ENCODE assay signal across 1 cellular context in the genomic region with DNA sequence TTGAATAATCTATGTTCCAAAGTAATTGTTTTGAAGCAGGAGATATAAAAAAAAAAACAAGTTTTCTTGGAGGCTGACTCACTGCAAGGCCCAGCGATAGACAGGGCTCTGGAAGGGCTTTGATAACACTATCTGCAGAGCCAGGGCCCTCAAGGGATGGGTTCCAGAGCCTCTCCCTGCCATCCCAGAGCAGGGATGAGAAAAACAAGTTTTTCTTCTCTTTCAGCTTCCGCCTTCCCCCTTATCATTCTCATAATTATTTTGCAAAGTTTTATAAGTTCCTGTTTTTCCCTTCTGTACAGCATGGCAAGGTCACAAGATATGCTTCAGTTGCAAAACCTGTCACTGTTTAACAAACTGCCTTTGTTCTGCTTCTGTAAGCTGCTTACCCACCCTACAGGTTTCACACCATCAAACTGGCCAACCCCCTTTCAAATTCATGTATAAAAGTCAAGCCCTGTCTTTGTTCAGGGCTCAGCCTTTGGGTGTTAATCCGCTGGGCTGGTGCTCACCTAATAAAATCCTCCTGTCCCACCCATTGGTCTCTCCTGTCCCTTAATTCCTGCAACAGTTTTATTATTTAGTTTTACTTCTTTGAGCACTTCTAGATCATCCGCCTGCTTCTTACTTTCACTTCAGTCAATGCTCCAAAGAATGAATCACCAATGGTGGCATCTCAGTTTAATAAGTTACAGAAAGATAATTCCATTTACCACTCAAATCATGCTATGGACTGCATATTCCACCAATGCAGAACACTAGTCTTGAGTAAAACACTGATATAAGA.
TF ChIP-seq lines count a peak whose summit lies in the region.

No MANE protein-coding gene starts in this region.

TF ChIP-seq in K562, 482 proteins besides CTCF, POLR2A, EP300 and RAD21 (continued from another document and continues in another):
- TF ChIP-seq, protein P1, sequence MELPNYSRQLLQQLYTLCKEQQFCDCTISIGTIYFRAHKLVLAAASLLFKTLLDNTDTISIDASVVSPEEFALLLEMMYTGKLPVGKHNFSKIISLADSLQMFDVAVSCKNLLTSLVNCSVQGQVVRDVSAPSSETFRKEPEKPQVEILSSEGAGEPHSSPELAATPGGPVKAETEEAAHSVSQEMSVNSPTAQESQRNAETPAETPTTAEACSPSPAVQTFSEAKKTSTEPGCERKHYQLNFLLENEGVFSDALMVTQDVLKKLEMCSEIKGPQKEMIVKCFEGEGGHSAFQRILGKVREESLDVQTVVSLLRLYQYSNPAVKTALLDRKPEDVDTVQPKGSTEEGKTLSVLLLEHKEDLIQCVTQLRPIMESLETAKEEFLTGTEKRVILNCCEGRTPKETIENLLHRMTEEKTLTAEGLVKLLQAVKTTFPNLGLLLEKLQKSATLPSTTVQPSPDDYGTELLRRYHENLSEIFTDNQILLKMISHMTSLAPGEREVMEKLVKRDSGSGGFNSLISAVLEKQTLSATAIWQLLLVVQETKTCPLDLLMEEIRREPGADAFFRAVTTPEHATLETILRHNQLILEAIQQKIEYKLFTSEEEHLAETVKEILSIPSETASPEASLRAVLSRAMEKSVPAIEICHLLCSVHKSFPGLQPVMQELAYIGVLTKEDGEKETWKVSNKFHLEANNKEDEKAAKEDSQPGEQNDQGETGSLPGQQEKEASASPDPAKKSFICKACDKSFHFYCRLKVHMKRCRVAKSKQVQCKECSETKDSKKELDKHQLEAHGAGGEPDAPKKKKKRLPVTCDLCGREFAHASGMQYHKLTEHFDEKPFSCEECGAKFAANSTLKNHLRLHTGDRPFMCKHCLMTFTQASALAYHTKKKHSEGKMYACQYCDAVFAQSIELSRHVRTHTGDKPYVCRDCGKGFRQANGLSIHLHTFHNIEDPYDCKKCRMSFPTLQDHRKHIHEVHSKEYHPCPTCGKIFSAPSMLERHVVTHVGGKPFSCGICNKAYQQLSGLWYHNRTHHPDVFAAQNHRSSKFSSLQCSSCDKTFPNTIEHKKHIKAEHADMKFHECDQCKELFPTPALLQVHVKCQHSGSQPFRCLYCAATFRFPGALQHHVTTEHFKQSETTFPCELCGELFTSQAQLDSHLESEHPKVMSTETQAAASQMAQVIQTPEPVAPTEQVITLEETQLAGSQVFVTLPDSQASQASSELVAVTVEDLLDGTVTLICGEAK (IDR thresholded peaks at IDR 0.05), result no peak
- TF ChIP-seq, protein P1 (CRISPR knock-in tag; IDR thresholded peaks at IDR 0.05), result no peak
- TF ChIP-seq ZNF561 (CRISPR knock-in tag; conservative IDR thresholded peaks at IDR 0.05), result no peak
- TF ChIP-seq, protein P2, sequence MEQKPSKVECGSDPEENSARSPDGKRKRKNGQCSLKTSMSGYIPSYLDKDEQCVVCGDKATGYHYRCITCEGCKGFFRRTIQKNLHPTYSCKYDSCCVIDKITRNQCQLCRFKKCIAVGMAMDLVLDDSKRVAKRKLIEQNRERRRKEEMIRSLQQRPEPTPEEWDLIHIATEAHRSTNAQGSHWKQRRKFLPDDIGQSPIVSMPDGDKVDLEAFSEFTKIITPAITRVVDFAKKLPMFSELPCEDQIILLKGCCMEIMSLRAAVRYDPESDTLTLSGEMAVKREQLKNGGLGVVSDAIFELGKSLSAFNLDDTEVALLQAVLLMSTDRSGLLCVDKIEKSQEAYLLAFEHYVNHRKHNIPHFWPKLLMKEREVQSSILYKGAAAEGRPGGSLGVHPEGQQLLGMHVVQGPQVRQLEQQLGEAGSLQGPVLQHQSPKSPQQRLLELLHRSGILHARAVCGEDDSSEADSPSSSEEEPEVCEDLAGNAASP (IDR thresholded peaks at IDR 0.05), result no peak
- no peak for TF ChIP-seq FOXA1 (IDR thresholded peaks at IDR 0.05; ENCODE audit: borderline replicate concordance)
- TF ChIP-seq EP400 (IDR thresholded peaks at IDR 0.05), result peak; percentile 43
- TF ChIP-seq SOX6 (IDR thresholded peaks at IDR 0.05), result peak; percentile 97
- no peak for TF ChIP-seq PRMT5 (CRISPR knock-in tag; IDR thresholded peaks at IDR 0.05)
- TF ChIP-seq, protein P3, sequence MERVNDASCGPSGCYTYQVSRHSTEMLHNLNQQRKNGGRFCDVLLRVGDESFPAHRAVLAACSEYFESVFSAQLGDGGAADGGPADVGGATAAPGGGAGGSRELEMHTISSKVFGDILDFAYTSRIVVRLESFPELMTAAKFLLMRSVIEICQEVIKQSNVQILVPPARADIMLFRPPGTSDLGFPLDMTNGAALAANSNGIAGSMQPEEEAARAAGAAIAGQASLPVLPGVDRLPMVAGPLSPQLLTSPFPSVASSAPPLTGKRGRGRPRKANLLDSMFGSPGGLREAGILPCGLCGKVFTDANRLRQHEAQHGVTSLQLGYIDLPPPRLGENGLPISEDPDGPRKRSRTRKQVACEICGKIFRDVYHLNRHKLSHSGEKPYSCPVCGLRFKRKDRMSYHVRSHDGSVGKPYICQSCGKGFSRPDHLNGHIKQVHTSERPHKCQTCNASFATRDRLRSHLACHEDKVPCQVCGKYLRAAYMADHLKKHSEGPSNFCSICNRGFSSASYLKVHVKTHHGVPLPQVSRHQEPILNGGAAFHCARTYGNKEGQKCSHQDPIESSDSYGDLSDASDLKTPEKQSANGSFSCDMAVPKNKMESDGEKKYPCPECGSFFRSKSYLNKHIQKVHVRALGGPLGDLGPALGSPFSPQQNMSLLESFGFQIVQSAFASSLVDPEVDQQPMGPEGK (CRISPR knock-in tag; IDR thresholded peaks at IDR 0.05; ENCODE audit: borderline replicate concordance), result 0 out of 2 replicates have a peak, but pooled peaks have one; percentile 17
- TF ChIP-seq, protein P4, sequence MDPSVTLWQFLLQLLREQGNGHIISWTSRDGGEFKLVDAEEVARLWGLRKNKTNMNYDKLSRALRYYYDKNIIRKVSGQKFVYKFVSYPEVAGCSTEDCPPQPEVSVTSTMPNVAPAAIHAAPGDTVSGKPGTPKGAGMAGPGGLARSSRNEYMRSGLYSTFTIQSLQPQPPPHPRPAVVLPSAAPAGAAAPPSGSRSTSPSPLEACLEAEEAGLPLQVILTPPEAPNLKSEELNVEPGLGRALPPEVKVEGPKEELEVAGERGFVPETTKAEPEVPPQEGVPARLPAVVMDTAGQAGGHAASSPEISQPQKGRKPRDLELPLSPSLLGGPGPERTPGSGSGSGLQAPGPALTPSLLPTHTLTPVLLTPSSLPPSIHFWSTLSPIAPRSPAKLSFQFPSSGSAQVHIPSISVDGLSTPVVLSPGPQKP (CRISPR knock-in tag; IDR thresholded peaks at IDR 0.05), result no peak
- TF ChIP-seq, protein P5, sequence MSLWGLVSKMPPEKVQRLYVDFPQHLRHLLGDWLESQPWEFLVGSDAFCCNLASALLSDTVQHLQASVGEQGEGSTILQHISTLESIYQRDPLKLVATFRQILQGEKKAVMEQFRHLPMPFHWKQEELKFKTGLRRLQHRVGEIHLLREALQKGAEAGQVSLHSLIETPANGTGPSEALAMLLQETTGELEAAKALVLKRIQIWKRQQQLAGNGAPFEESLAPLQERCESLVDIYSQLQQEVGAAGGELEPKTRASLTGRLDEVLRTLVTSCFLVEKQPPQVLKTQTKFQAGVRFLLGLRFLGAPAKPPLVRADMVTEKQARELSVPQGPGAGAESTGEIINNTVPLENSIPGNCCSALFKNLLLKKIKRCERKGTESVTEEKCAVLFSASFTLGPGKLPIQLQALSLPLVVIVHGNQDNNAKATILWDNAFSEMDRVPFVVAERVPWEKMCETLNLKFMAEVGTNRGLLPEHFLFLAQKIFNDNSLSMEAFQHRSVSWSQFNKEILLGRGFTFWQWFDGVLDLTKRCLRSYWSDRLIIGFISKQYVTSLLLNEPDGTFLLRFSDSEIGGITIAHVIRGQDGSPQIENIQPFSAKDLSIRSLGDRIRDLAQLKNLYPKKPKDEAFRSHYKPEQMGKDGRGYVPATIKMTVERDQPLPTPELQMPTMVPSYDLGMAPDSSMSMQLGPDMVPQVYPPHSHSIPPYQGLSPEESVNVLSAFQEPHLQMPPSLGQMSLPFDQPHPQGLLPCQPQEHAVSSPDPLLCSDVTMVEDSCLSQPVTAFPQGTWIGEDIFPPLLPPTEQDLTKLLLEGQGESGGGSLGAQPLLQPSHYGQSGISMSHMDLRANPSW (CRISPR knock-in tag; IDR thresholded peaks at IDR 0.05), result no peak
- TF ChIP-seq POLR3G (IDR thresholded peaks at IDR 0.05; ENCODE audit: extremely low read depth, insufficient read length, insufficient replicate concordance), result no peak
- TF ChIP-seq SRSF3 (IDR thresholded peaks at IDR 0.05; ENCODE audit: insufficient read depth, low read length), result no peak
- TF ChIP-seq PTRF (tag; IDR thresholded peaks at IDR 0.05), result peak; percentile 64
- TF ChIP-seq, protein P6, sequence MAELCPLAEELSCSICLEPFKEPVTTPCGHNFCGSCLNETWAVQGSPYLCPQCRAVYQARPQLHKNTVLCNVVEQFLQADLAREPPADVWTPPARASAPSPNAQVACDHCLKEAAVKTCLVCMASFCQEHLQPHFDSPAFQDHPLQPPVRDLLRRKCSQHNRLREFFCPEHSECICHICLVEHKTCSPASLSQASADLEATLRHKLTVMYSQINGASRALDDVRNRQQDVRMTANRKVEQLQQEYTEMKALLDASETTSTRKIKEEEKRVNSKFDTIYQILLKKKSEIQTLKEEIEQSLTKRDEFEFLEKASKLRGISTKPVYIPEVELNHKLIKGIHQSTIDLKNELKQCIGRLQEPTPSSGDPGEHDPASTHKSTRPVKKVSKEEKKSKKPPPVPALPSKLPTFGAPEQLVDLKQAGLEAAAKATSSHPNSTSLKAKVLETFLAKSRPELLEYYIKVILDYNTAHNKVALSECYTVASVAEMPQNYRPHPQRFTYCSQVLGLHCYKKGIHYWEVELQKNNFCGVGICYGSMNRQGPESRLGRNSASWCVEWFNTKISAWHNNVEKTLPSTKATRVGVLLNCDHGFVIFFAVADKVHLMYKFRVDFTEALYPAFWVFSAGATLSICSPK (IDR thresholded peaks at IDR 0.05; ENCODE audit: borderline replicate concordance), result no peak
- no peak for TF ChIP-seq BRF1 (IDR thresholded peaks at IDR 0.05; ENCODE audit: borderline replicate concordance, extremely low read depth, insufficient read length)
- TF ChIP-seq PYGO2 (tag; IDR thresholded peaks at IDR 0.05), result peak; percentile 77
- TF ChIP-seq KHSRP (IDR thresholded peaks at IDR 0.05), result peak; percentile 55; the same call in 1 of the 2 replicates
- TF ChIP-seq SREBF1 (IDR thresholded peaks at IDR 0.05; ENCODE audit: borderline replicate concordance, low read depth, low read length), result no peak
- peak; percentile 72; the same call in 1 of the 2 replicates for TF ChIP-seq TOE1 (IDR thresholded peaks at IDR 0.05; ENCODE audit: borderline replicate concordance)
- TF ChIP-seq TOE1 (CRISPR knock-in tag; IDR thresholded peaks at IDR 0.05; ENCODE audit: borderline replicate concordance, low read depth), result no peak
- TF ChIP-seq PHF20 (IDR thresholded peaks at IDR 0.05; ENCODE audit: partially characterized antibody), result no peak
- TF ChIP-seq ZNF444 (CRISPR knock-in tag; IDR thresholded peaks at IDR 0.05), result peak; percentile 73; the same call in 1 of the 2 replicates
- no peak for TF ChIP-seq ZNF785 (CRISPR knock-in tag; IDR thresholded peaks at IDR 0.05)
- TF ChIP-seq MCM2 (IDR thresholded peaks at IDR 0.05; ENCODE audit: low read depth), result no peak
- TF ChIP-seq BHLHE40 (IDR thresholded peaks at IDR 0.05; ENCODE audit: low read length), result peak; percentile 15; the same call in 1 of the 2 replicates
- peak; percentile 72 for TF ChIP-seq ZNF583 (CRISPR knock-in tag; IDR thresholded peaks at IDR 0.05)
- TF ChIP-seq, protein P7, sequence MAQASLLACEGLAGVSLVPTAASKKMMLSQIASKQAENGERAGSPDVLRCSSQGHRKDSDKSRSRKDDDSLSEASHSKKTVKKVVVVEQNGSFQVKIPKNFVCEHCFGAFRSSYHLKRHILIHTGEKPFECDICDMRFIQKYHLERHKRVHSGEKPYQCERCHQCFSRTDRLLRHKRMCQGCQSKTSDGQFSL (CRISPR knock-in tag; IDR thresholded peaks at IDR 0.05), result no peak
- TF ChIP-seq, protein P7 (tag; IDR thresholded peaks at IDR 0.05), result 0 out of 4 replicates have a peak, but pooled peaks of 1 of the 2 experiments have one; percentile 30
- TF ChIP-seq, protein P8, sequence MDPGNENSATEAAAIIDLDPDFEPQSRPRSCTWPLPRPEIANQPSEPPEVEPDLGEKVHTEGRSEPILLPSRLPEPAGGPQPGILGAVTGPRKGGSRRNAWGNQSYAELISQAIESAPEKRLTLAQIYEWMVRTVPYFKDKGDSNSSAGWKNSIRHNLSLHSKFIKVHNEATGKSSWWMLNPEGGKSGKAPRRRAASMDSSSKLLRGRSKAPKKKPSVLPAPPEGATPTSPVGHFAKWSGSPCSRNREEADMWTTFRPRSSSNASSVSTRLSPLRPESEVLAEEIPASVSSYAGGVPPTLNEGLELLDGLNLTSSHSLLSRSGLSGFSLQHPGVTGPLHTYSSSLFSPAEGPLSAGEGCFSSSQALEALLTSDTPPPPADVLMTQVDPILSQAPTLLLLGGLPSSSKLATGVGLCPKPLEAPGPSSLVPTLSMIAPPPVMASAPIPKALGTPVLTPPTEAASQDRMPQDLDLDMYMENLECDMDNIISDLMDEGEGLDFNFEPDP (CRISPR knock-in tag; IDR thresholded peaks at IDR 0.05), result no peak
- TF ChIP-seq ZFP1 (CRISPR knock-in tag; IDR thresholded peaks at IDR 0.05), result 0 out of 2 replicates have a peak, but pooled peaks have one; percentile 28
- no peak for TF ChIP-seq ZNF263 (CRISPR knock-in tag; IDR thresholded peaks at IDR 0.05; ENCODE audit: borderline replicate concordance)
- TF ChIP-seq NCOA4 (IDR thresholded peaks at IDR 0.05; ENCODE audit: partially characterized antibody), result no peak
